Comparison of ENCODE assay signal across 7 cellular contexts in genomic region chr3:197710996-197711395, GRCh38. TPM values are rescaled to one million over a fixed set of nuclear protein-coding genes. Genes with fewer than 3 reads are reported as not detected.
DNase-seq lines count a peak whose midpoint lies in the region; ATAC-seq, FAIRE-seq and TF ChIP-seq lines count a peak whose summit lies in the region.
"Not testable (repeated sequence)": the region's sequence is repeated elsewhere in the genome, so short reads cannot be mapped to it uniquely, and the experiment has no call there.

No MANE protein-coding gene starts in this region.

- not testable (repeated sequence) for H3K27me3 Mint-ChIP-seq in CD4-positive, alpha-beta memory T cell; T-helper 17 cell

- TF ChIP-seq POLR2A in K562 (conservative IDR thresholded peaks at IDR 0.05): not testable (repeated sequence)

- H3K9me1 ChIP-seq in K562 (ENCODE audit: control insufficient read depth, insufficient read depth, low read length): not testable (repeated sequence)

- H3K4me1 Mint-ChIP-seq in CD4-positive, alpha-beta memory T cell: peaks cover 17 to 20% (median 18%) of the 10 kb centered on the region in 4 donors
- peaks cover 14% of the 10 kb centered on the region for H3K4me1 Mint-ChIP-seq in T-helper 17 cell

- H2BK120ac ChIP-seq in mesenchymal stem cell (ENCODE audit: low read depth, low read length): not testable (repeated sequence)

- not testable (repeated sequence) for H2AFZ ChIP-seq in MM.1S (ENCODE audit: low read length); K562 (ENCODE audit: low read depth, low read length); mesenchymal stem cell (ENCODE audit: low read depth, low read length)

- H3K18ac ChIP-seq in mesenchymal stem cell (ENCODE audit: low read depth in 1 of 2, low read length in 2 of 2): not testable (repeated sequence)

- not testable (repeated sequence) for H3K36me3 ChIP-seq in CD4-positive, alpha-beta memory T cell (ENCODE audit: insufficient read depth, low read length); MM.1S (replicated peaks; ENCODE audit: insufficient read depth, low read length); mesenchymal stem cell (ENCODE audit: control insufficient read depth in 1 of 2, insufficient read depth in 2 of 2, low read depth in 1 of 2, low read length in 2 of 2); skeletal muscle satellite cell (ENCODE audit: insufficient read depth, low read length)
- H3K36me3 ChIP-seq in K562 (ENCODE audit: control insufficient read depth, insufficient read depth, low read length): peaks cover 15% of the 10 kb centered on the region; the same call in 2 of the 3 replicates

- not testable (repeated sequence) for H3K4me3 Mint-ChIP-seq in CD4-positive, alpha-beta memory T cell
- H3K4me3 Mint-ChIP-seq in T-helper 17 cell: peak overlapping the region; percentile 33

- H3K9me3 ChIP-seq in CD4-positive, alpha-beta memory T cell (ENCODE audit: control insufficient read depth in 1 of 2, low read length in 2 of 2); MM.1S (replicated peaks; ENCODE audit: insufficient read depth, low read length); T-helper 17 cell (ENCODE audit: control insufficient read depth, low read length, poor library complexity, severe bottlenecking); K562 (replicated peaks; ENCODE audit: control insufficient read depth, insufficient read depth, low read depth, low read length); mesenchymal stem cell (ENCODE audit: control insufficient read depth, low read length); skeletal muscle satellite cell (replicated peaks; ENCODE audit: low read length): not testable (repeated sequence)

- not testable (repeated sequence) for H3K27ac ChIP-seq in CD4-positive, alpha-beta memory T cell (ENCODE audit: low read depth, low read length); K562 (ENCODE audit: extremely low read depth, low read depth, low read length); mesenchymal stem cell (ENCODE audit: low read length, poor library complexity, severe bottlenecking)
- H3K27ac ChIP-seq in MM.1S (ENCODE audit: low read length): peak overlapping the region; percentile 94; the same call in 1 of the 2 replicates

- peaks cover 40% of the 10 kb centered on the region for H3F3A ChIP-seq in MM.1S (ENCODE audit: insufficient read depth, low read length)

- H2BK12ac ChIP-seq in mesenchymal stem cell (ENCODE audit: low read length in 2 of 2): not testable (repeated sequence)

- H3K27ac Mint-ChIP-seq in CD4-positive, alpha-beta memory T cell: peak overlapping the region; percentile 16 to 99 (median 65)
- H3K27ac Mint-ChIP-seq in T-helper 17 cell: peak overlapping the region; percentile 97

- TF ChIP-seq EP300 in K562 (IDR thresholded peaks at IDR 0.05; ENCODE audit: low read length): not testable (repeated sequence)

- H3K4ac ChIP-seq in mesenchymal stem cell (ENCODE audit: low read depth in 1 of 2, low read length in 2 of 2): not testable (repeated sequence)

- H3K23ac ChIP-seq in mesenchymal stem cell (ENCODE audit: low read length in 2 of 2): not testable (repeated sequence)

- H3K79me2 ChIP-seq in MM.1S (ENCODE audit: low read length): peaks cover 70% of the 10 kb centered on the region
- not testable (repeated sequence) for H3K79me2 ChIP-seq in K562 (ENCODE audit: control insufficient read depth, insufficient read depth, low read length)

- not testable (repeated sequence) for ATAC-seq in T-helper 17 cell, K562

- peaks cover 17% of the 10 kb centered on the region for H3K4me1 ChIP-seq in CD4-positive, alpha-beta memory T cell (ENCODE audit: insufficient read depth, low read length)
- H3K4me1 ChIP-seq in MM.1S (ENCODE audit: low read length): peaks cover 33% of the 10 kb centered on the region
- H3K4me1 ChIP-seq in K562 (replicated peaks in 1 of 2; ENCODE audit: control insufficient read depth in 2 of 2, insufficient read depth in 2 of 2, low read length in 2 of 2); mesenchymal stem cell (ENCODE audit: control insufficient read depth, insufficient read depth, low read depth, low read length): not testable (repeated sequence)
- peaks cover 21% of the 10 kb centered on the region for H3K4me1 ChIP-seq in skeletal muscle satellite cell (ENCODE audit: control insufficient read depth, insufficient read depth, low read length)

- H3K4me3 ChIP-seq in CD4-positive, alpha-beta memory T cell (ENCODE audit: low read length in 2 of 2); MM.1S (ENCODE audit: low read length); K562; mesenchymal stem cell (ENCODE audit: insufficient read depth in 1 of 2, low read depth in 1 of 2, low read length in 2 of 2); skeletal muscle satellite cell (ENCODE audit: low read length): not testable (repeated sequence)

- H3K14ac ChIP-seq in mesenchymal stem cell (ENCODE audit: low read length in 2 of 2): not testable (repeated sequence)

- not testable (repeated sequence) for H2BK15ac ChIP-seq in mesenchymal stem cell (ENCODE audit: low read depth, poor library complexity, severe bottlenecking)

- not testable (repeated sequence) for H2AK5ac ChIP-seq in mesenchymal stem cell (ENCODE audit: low read length, severe bottlenecking)

- WGBS in K562 (ENCODE audit: insufficient coverage, low coverage, missing lambda C conversion rate): 87% methylated on average over 5 of the region's 5 CpGs
- no CpG with 5 or more reads among the region's 5 CpGs for WGBS in mesenchymal stem cell

- peaks cover 15% of the 10 kb centered on the region for H3K79me1 ChIP-seq in mesenchymal stem cell (replicated peaks; ENCODE audit: low read length, poor library complexity, severe bottlenecking)

- H3K27me3 ChIP-seq in CD4-positive, alpha-beta memory T cell (ENCODE audit: insufficient read depth, low read length); MM.1S (replicated peaks; ENCODE audit: insufficient read depth, low read length); K562 (ENCODE audit: control insufficient read depth in 2 of 2, insufficient read depth in 2 of 2, low read length in 2 of 2); mesenchymal stem cell (ENCODE audit: control insufficient read depth in 1 of 2, insufficient read depth in 1 of 2, low read length in 2 of 2); skeletal muscle satellite cell (ENCODE audit: control insufficient read depth, insufficient read depth, low read length): not testable (repeated sequence)

- not testable (repeated sequence) for FAIRE-seq in K562 (lab: Jason Lieb, UNC)

- H3K9me2 ChIP-seq in MM.1S (replicated peaks; ENCODE audit: insufficient read depth, low read length): not testable (repeated sequence)

- H4K91ac ChIP-seq in mesenchymal stem cell (ENCODE audit: low read length): not testable (repeated sequence)

- not testable (repeated sequence) for H2BK5ac ChIP-seq in mesenchymal stem cell (ENCODE audit: low read depth, low read length, poor library complexity, severe bottlenecking)

- CTCF ChIA-PET in CD4-positive, alpha-beta memory T cell (lab: Charles Lee; ENCODE audit: partially characterized antibody): interaction anchor here (1.6 to 1.9 kb wide), 2 partner anchors 8 to 13 kb away, joined by 4 to 6 read pairs; no protein-coding TSS in a partner anchor
- CTCF ChIA-PET in K562 (lab: Yijun Ruan, JAX; ENCODE audit: low intra/inter-chr PET ratio): not testable (repeated sequence)

- TF ChIP-seq RAD21 in K562 (CRISPR knock-in tag; conservative IDR thresholded peaks at IDR 0.05 in 1 of 2, IDR thresholded peaks at IDR 0.05 in 1 of 2): not testable (repeated sequence)

- H3K9ac ChIP-seq in MM.1S (ENCODE audit: low read length); K562 (ENCODE audit: insufficient read depth in 1 of 2, low read depth in 2 of 2, low read length in 2 of 2): not testable (repeated sequence)
- H3K9ac ChIP-seq in mesenchymal stem cell (ENCODE audit: low read length) (peak overlapping the region; percentile 93), skeletal muscle satellite cell (ENCODE audit: low read depth, low read length) (peak overlapping the region; percentile 83)

- not testable (repeated sequence) for TF ChIP-seq CTCF in MM.1S (IDR thresholded peaks at IDR 0.05; ENCODE audit: low read length); K562 (IDR thresholded peaks at IDR 0.05 in 2 of 3, conservative IDR thresholded peaks at IDR 0.05 in 1 of 3; ENCODE audit: insufficient read depth in 2 of 3, low read depth in 1 of 3, low read length in 3 of 3)

- H3K9me3 Mint-ChIP-seq in CD4-positive, alpha-beta memory T cell: not testable (repeated sequence)

- POLR2A ChIA-PET in CD4-positive, alpha-beta memory T cell (lab: Charles Lee; ENCODE audit: partially characterized antibody): interaction anchor here (0.6 to 6.4 kb wide), 6 partner anchors 9 to 591 kb away, joined by 3 to 78 read pairs (median 22); partner anchors contain the start of genes FYTTD1 and RUBCN
- POLR2A ChIA-PET in K562 (lab: Yijun Ruan, JAX): interaction anchor here (0.7 to 2.1 kb wide), 2 partner anchors 8 to 25 kb away, joined by 3 to 8 read pairs; no protein-coding TSS in a partner anchor

- DNase-seq in CD4-positive, alpha-beta memory T cell; MM.1S; T-helper 17 cell; K562 (ENCODE audit: extremely low read depth in 1 of 4, low spot score in 3 of 4); mesenchymal stem cell: not testable (repeated sequence)
- DNase-seq in fibroblast of peridontal ligament (ENCODE audit: extremely low read depth): peak; percentile 26

- H4K8ac ChIP-seq in mesenchymal stem cell (ENCODE audit: low read length): not testable (repeated sequence)

- not testable (repeated sequence) for BruUV-seq in K562 (replicated peaks; lab: Mats Ljungman, UMichigan)

- peaks cover 14 to 21% of the 10 kb centered on the region in 2 donors for H3K36me3 Mint-ChIP-seq in CD4-positive, alpha-beta memory T cell
- H3K36me3 Mint-ChIP-seq in T-helper 17 cell (ENCODE audit: low read depth): not testable (repeated sequence)

- peak overlapping the region; percentile 75; the same call in 1 of the 2 replicates for H3K4me2 ChIP-seq in MM.1S (ENCODE audit: low read depth, low read length)
- H3K4me2 ChIP-seq in K562 (ENCODE audit: insufficient read depth, low read length); mesenchymal stem cell (ENCODE audit: low read length, poor library complexity, severe bottlenecking); skeletal muscle satellite cell (ENCODE audit: low read length): not testable (repeated sequence)

- intact Hi-C loops in CD4-positive, alpha-beta memory T cell (cut with micrococcal nuclease); K562 (cut with micrococcal nuclease): not testable (repeated sequence)

- not testable (repeated sequence) for H4K20me1 ChIP-seq in MM.1S (ENCODE audit: insufficient read depth, low read length); K562 (replicated peaks; ENCODE audit: control insufficient read depth, insufficient read depth, low read length)

- in situ Hi-C loops in K562 (cut with MboI): not testable (repeated sequence)

RNA-seq across cellular contexts. Expression of gene RUBCN, which starts 25.7 kb away (rescaled TPM):
- 10 to 100 TPM; 64.0 to 69.6 TPM for total RNA-seq in CD4-positive, alpha-beta memory T cell
- polyA plus RNA-seq in CD4-positive, alpha-beta memory T cell: 10 to 100 TPM; 13.2 to 26.5 TPM
- total RNA-seq in T-helper 17 cell (10 to 100 TPM; 40.2 to 41.7 TPM), K562 (2014; rRNA removed) (12.8 and 17.5 TPM in 2 replicates), K562 (2014; rRNA removed; fragmentation: Illumina TruSeq; extraction: Trizol) (7.9 and 8.7 TPM in 2 replicates), K562 (2015; rRNA removed; fragmentation: Illumina TruSeq; extraction: Trizol) (9.3 and 10.0 TPM in 2 replicates), K562 (2021) (24.0 and 24.4 TPM in 2 replicates)
- 71.3 and 88.5 TPM in 2 replicates for total RNA-seq in K562 (2011; cell fraction: chromatin; rRNA removed; ENCODE audit: low replicate concordance)
- 44.5 and 49.2 TPM in 2 replicates for total RNA-seq in K562 (2011; cell fraction: nucleolus; rRNA removed)
- total RNA-seq in K562 (2011; cell fraction: nucleoplasm; rRNA removed): 48.2 and 50.5 TPM in 2 replicates
- polyA plus RNA-seq in K562 (2011; rRNA removed) (13.4 and 20.8 TPM in 2 replicates), K562 (2014; fragmentation: Illumina TruSeq; extraction: Trizol) (13.4 and 14.2 TPM in 2 replicates), K562 (2014; fragmentation: Nextera tagmentation; extraction: Ambion mirVana) (1 to 10 TPM; 8.4 to 9.3 TPM), K562 (2014; rRNA removed) (11.8 and 11.9 TPM in 2 replicates)
- 12.4 and 14.0 TPM in 2 replicates for polyA plus RNA-seq in K562 (2011; cell fraction: cytosol; rRNA removed)
- polyA plus RNA-seq in K562 (2011; cell fraction: nucleus; rRNA removed): 29.7 and 37.4 TPM in 2 replicates
- 12.3 and 12.8 TPM in 2 replicates for polyA plus RNA-seq in K562 (2012)
- polyA minus RNA-seq in K562 (2011; rRNA and poly(A)+ RNA removed): 21.3 and 23.2 TPM in 2 replicates
- 15.6 and 20.1 TPM in 2 replicates for polyA minus RNA-seq in K562 (2011; cell fraction: cytosol; rRNA and poly(A)+ RNA removed)
- polyA minus RNA-seq in K562 (2011; cell fraction: nucleus; rRNA and poly(A)+ RNA removed): 18.7 and 27.2 TPM in 2 replicates
- 13.0 TPM for polyA plus RNA-seq in mesenchymal stem cell (2013, experiment 1 of 2)
- 12.6 TPM for polyA plus RNA-seq in mesenchymal stem cell (2013, experiment 2 of 2)
- total RNA-seq in skeletal muscle satellite cell (2012; rRNA removed): 13.2 and 13.8 TPM in 2 replicates

RNA-seq across cellular contexts. Expression of gene FYTTD1, which starts 38.7 kb away (rescaled TPM):
- 10 to 100 TPM; 60.0 to 60.2 TPM for total RNA-seq in CD4-positive, alpha-beta memory T cell
- polyA plus RNA-seq in CD4-positive, alpha-beta memory T cell: 100 to 1,000 TPM in 1 of 2 donors, 10 to 100 TPM in 1; 98.6 to 120 TPM
- total RNA-seq in T-helper 17 cell (10 to 100 TPM; 52.0 to 67.1 TPM), K562 (2014; rRNA removed) (105 and 106 TPM in 2 replicates), K562 (2014; rRNA removed; fragmentation: Illumina TruSeq; extraction: Trizol) (82.1 and 94.8 TPM in 2 replicates), K562 (2015; rRNA removed; fragmentation: Illumina TruSeq; extraction: Trizol) (67.5 and 77.6 TPM in 2 replicates), K562 (2021) (76.3 and 83.8 TPM in 2 replicates)
- 9.2 and 23.4 TPM in 2 replicates for total RNA-seq in K562 (2011; cell fraction: chromatin; rRNA removed; ENCODE audit: low replicate concordance)
- 6.2 and 7.2 TPM in 2 replicates for total RNA-seq in K562 (2011; cell fraction: nucleolus; rRNA removed)
- total RNA-seq in K562 (2011; cell fraction: nucleoplasm; rRNA removed): 13.4 and 20.8 TPM in 2 replicates
- polyA plus RNA-seq in K562 (2011; rRNA removed) (53.4 and 64.9 TPM in 2 replicates), K562 (2014; fragmentation: Illumina TruSeq; extraction: Trizol) (72.1 and 87.6 TPM in 2 replicates), K562 (2014; fragmentation: Nextera tagmentation; extraction: Ambion mirVana) (10 to 100 TPM; 35.7 to 47.5 TPM), K562 (2014; rRNA removed) (47.2 and 48.9 TPM in 2 replicates)
- polyA plus RNA-seq in K562 (2011; cell fraction: cytosol; rRNA removed): 11.2 and 17.6 TPM in 2 replicates
- 8.3 and 15.6 TPM in 2 replicates for polyA plus RNA-seq in K562 (2011; cell fraction: nucleus; rRNA removed)
- 47.8 and 58.7 TPM in 2 replicates for polyA plus RNA-seq in K562 (2012)
- 80.8 and 120 TPM in 2 replicates for polyA minus RNA-seq in K562 (2011; rRNA and poly(A)+ RNA removed)
- polyA minus RNA-seq in K562 (2011; cell fraction: cytosol; rRNA and poly(A)+ RNA removed): 29.3 and 41.4 TPM in 2 replicates
- polyA minus RNA-seq in K562 (2011; cell fraction: nucleus; rRNA and poly(A)+ RNA removed): 5.9 and 10.3 TPM in 2 replicates
- polyA plus RNA-seq in mesenchymal stem cell (2013, experiment 1 of 2): 55.2 TPM
- polyA plus RNA-seq in mesenchymal stem cell (2013, experiment 2 of 2): 56.7 TPM
- total RNA-seq in skeletal muscle satellite cell (2012; rRNA removed): 23.8 and 34.5 TPM in 2 replicates
